ENCODE assay signal across 8 cellular contexts in the genomic region with DNA sequence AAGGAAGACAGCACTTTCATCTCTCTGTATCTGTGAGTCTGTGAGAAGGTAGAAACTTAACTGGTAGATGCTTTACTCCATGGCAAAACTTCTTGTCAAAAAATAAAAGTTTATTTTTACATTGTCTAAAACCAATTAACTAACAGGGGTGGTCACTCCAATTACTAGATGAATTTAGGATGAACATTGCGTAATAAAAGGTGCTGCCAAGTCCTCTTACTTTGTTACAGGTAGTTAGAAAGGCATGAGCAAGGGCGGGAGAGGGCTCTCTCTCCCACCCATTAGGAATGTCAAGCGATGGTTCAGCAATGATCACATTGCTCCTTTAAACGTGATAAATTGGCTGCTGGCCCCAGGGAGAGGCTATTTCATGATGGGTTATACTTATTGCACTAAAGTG.
"Had no signal": no experiment of that assay in that cellular context is flagged by ENCODE, and none has a peak within 500 bp of the region (broad histone marks: within the 10 kb centered on the region; RNA-seq: fewer than 3 reads in every experiment).

No MANE protein-coding gene starts in this region.

- DNase-seq: GDM1, GF-D8 had no signal

- ATAC-seq: GM12878 had no signal

- FAIRE-seq: G401.6, GM12878, GM12891, GM12892, GM18507, GM19239 had no signal

- H3K4me3 ChIP-seq: GM12878 had no signal
